In genomic region chr12:57416039-57416996, GRCh38 we compare ENCODE assay signal across 18 cellular contexts. TPM values are rescaled to one million over a fixed set of nuclear protein-coding genes. Genes with fewer than 3 reads are reported as not detected.
A peak's percentile ranks its signal among the peaks of the same experiment; 100 is the strongest.
DNase-seq lines count a peak whose midpoint lies in the region; ATAC-seq, FAIRE-seq and TF ChIP-seq lines count a peak whose summit lies in the region.
"Had no signal": no experiment of that assay in that cellular context is flagged by ENCODE, and none has a peak within 500 bp of the region (broad histone marks: within the 10 kb centered on the region; RNA-seq: fewer than 3 reads in every experiment).

No MANE protein-coding gene starts in this region.

- H4K20me1 ChIP-seq in K562 (replicated peaks; ENCODE audit: control insufficient read depth, insufficient read depth, low read length) (no peaks in the 10 kb centered on the region), osteoblast (ENCODE audit: insufficient read depth, low read length) (peaks cover 22% of the 10 kb centered on the region)

- H3K27ac Mint-ChIP-seq in CD8-positive, alpha-beta T cell: peak overlapping the region; percentile 8

- H3K4me2 ChIP-seq in K562 (ENCODE audit: insufficient read depth, low read length) (no peak overlapping the region), osteoblast (ENCODE audit: insufficient read depth, low read length) (no peak overlapping the region)

- CTCF ChIA-PET in CD8-positive, alpha-beta T cell (lab: Charles Lee): no interaction called here
- CTCF ChIA-PET in K562 (lab: Yijun Ruan, JAX; ENCODE audit: low intra/inter-chr PET ratio): interaction anchor here (0.7 kb wide), 1 partner anchor 177 kb away, joined by 4 read pairs; no protein-coding TSS in a partner anchor

- H3K36me3 Mint-ChIP-seq in CD8-positive, alpha-beta T cell: peaks cover 33% of the 10 kb centered on the region

- TF ChIP-seq RAD21 in K562 (CRISPR knock-in tag; conservative IDR thresholded peaks at IDR 0.05 in 1 of 2, IDR thresholded peaks at IDR 0.05 in 1 of 2): no peak

- H3K9ac ChIP-seq in K562 (ENCODE audit: insufficient read depth in 1 of 2, low read depth in 2 of 2, low read length in 2 of 2): no peak overlapping the region

- POLR2A ChIA-PET in CD8-positive, alpha-beta T cell (lab: Charles Lee): no interaction called here
- POLR2A ChIA-PET in K562 (lab: Yijun Ruan, JAX): interaction anchor here (1.3 kb wide), 1 partner anchor 13 kb away, joined by 3 read pairs; no protein-coding TSS in a partner anchor

- H2AFZ ChIP-seq in K562 (ENCODE audit: low read depth, low read length): no peak overlapping the region
- H2AFZ ChIP-seq in osteoblast (ENCODE audit: low read length): no peak overlapping the region

- no TSS peak for BruUV-seq in K562 (replicated peaks; lab: Mats Ljungman, UMichigan)

- no peak for TF ChIP-seq EP300 in K562 (IDR thresholded peaks at IDR 0.05; ENCODE audit: low read length)

- no peaks in the 10 kb centered on the region for H3K9me3 Mint-ChIP-seq in CD8-positive, alpha-beta T cell
- H3K9me3 Mint-ChIP-seq: CD4-positive, CD25-positive, alpha-beta regulatory T cell; H9 had no signal

- no peaks in the 10 kb centered on the region for H3K9me3 ChIP-seq in CD8-positive, alpha-beta T cell (ENCODE audit: low read length)
- H3K9me3 ChIP-seq in K562 (replicated peaks; ENCODE audit: control insufficient read depth, insufficient read depth, low read depth, low read length) (no peaks in the 10 kb centered on the region), osteoblast (ENCODE audit: low read depth, low read length) (no peaks in the 10 kb centered on the region)

- no peaks in the 10 kb centered on the region for H3K27me3 ChIP-seq in CD8-positive, alpha-beta T cell (ENCODE audit: insufficient read depth, low read length)
- no peaks in the 10 kb centered on the region for H3K27me3 ChIP-seq in K562 (ENCODE audit: control insufficient read depth in 2 of 2, insufficient read depth in 2 of 2, low read length in 2 of 2)
- H3K27me3 ChIP-seq in osteoblast (ENCODE audit: insufficient read depth, low read length): no peaks in the 10 kb centered on the region

- FAIRE-seq in K562 (lab: Jason Lieb, UNC): peak; percentile 32
- FAIRE-seq: frontal cortex, urothelium cell line had no signal

- peaks cover 11% of the 10 kb centered on the region; the same call in 2 of the 3 replicates for H3K79me2 ChIP-seq in K562 (ENCODE audit: control insufficient read depth, insufficient read depth, low read length)
- H3K79me2 ChIP-seq in osteoblast (ENCODE audit: insufficient read depth, low read length): peaks cover 93% of the 10 kb centered on the region

- H3K4me1 Mint-ChIP-seq in CD8-positive, alpha-beta T cell (ENCODE audit: low read depth): peaks cover 52% of the 10 kb centered on the region

- in situ Hi-C loops in K562 (cut with MboI): no loop called here

- H3K4me3 ChIP-seq in CD8-positive, alpha-beta T cell (ENCODE audit: low read depth, low read length): no peak overlapping the region
- H3K4me3 ChIP-seq in K562 (no peak overlapping the region), osteoblast (ENCODE audit: insufficient read depth, low read length) (no peak overlapping the region)

- WGBS in K562 (ENCODE audit: insufficient coverage, low coverage, missing lambda C conversion rate): 81% methylated on average over 8 of the region's 8 CpGs

- no peaks in the 10 kb centered on the region for H3K36me3 ChIP-seq in CD8-positive, alpha-beta T cell (ENCODE audit: insufficient read depth, low read length)
- H3K36me3 ChIP-seq in K562 (ENCODE audit: control insufficient read depth, insufficient read depth, low read length): no peaks in the 10 kb centered on the region; the same call in 2 of the 3 replicates
- peaks cover 11% of the 10 kb centered on the region for H3K36me3 ChIP-seq in osteoblast (ENCODE audit: insufficient read depth, low read length)

- no peaks in the 10 kb centered on the region for H3K9me1 ChIP-seq in K562 (ENCODE audit: control insufficient read depth, insufficient read depth, low read length)

- no peak for TF ChIP-seq CTCF in CD8-positive, alpha-beta T cell (IDR thresholded peaks at IDR 0.05)
- TF ChIP-seq CTCF in K562 (IDR thresholded peaks at IDR 0.05 in 2 of 3, conservative IDR thresholded peaks at IDR 0.05 in 1 of 3; ENCODE audit: insufficient read depth in 2 of 3, low read depth in 1 of 3, low read length in 3 of 3) (no peak), osteoblast (IDR thresholded peaks at IDR 0.05; ENCODE audit: extremely low read depth, low read depth, low read length) (no peak)

- no peak overlapping the region for H3K27ac ChIP-seq in CD8-positive, alpha-beta T cell (ENCODE audit: low read depth, low read length)
- H3K27ac ChIP-seq in K562 (ENCODE audit: extremely low read depth, low read depth, low read length) (no peak overlapping the region), osteoblast (ENCODE audit: low read depth, low read length) (no peak overlapping the region)

- no peaks in the 10 kb centered on the region for H3K4me1 ChIP-seq in CD8-positive, alpha-beta T cell (ENCODE audit: insufficient read depth, low read length)
- H3K4me1 ChIP-seq in K562 (replicated peaks in 1 of 2; ENCODE audit: control insufficient read depth in 2 of 2, insufficient read depth in 2 of 2, low read length in 2 of 2) (peaks cover 14 to 22% of the 10 kb centered on the region in 2 experiments), osteoblast (ENCODE audit: insufficient read depth, low read length) (peaks cover 5% of the 10 kb centered on the region)

- no peak for ATAC-seq in CD8-positive, alpha-beta T cell
- ATAC-seq in K562: peak; percentile 26; the same call in 2 of the 3 replicates

- no peak overlapping the region for H3K4me3 Mint-ChIP-seq in CD8-positive, alpha-beta T cell
- H3K4me3 Mint-ChIP-seq: H9 had no signal

- intact Hi-C loops in CD8-positive, alpha-beta T cell (cut with DNase I, micrococcal nuclease): no loop called here
- intact Hi-C loops in K562 (cut with micrococcal nuclease): no loop called here

- H3K27me3 Mint-ChIP-seq in CD8-positive, alpha-beta T cell (ENCODE audit: low read depth): no peaks in the 10 kb centered on the region
- H3K27me3 Mint-ChIP-seq: CD4-positive, CD25-positive, alpha-beta regulatory T cell had no signal

- DNase-seq in CD8-positive, alpha-beta T cell: no peak
- DNase-seq in LHCN-M2 (ENCODE audit: low read depth): peak; percentile 47
- DNase-seq in K562 (ENCODE audit: extremely low read depth in 1 of 4, low spot score in 3 of 4): no peak
- peak; percentile 24 for DNase-seq in mesenteric fat pad (ENCODE audit: low spot score)
- no peak for DNase-seq in foreskin melanocyte
- DNase-seq in osteoblast (ENCODE audit: insufficient read length, low spot score, missing footprints): no peak
- no peak for DNase-seq in CD1c-positive myeloid dendritic cell (ENCODE audit: extremely low spot score)
- no peak for DNase-seq in occipital lobe (lab: John Stamatoyannopoulos, UW)
- DNase-seq: activated CD4-positive, CD25-positive, alpha-beta regulatory T cell treated with anti-CD3 and anti-CD28 coated beads, Interleukin-2, amount 50 U/mL, for 72 hours; activated T-cell treated with anti-CD3 and anti-CD28 coated beads for 4 hours; CD4-positive, CD25-positive, alpha-beta regulatory T cell; H9; NCI-H1092 treated with DMSO at 0.1 percent for 48 hours; NCI-H345; stimulated activated CD4-positive, alpha-beta T cell treated with anti-CD3 and anti-CD28 coated beads, Interleukin-2, amount 100 ng/mL, for 48 hours had no signal

- TF ChIP-seq POLR2A in K562 (conservative IDR thresholded peaks at IDR 0.05): no peak

RNA-seq across cellular contexts. Expression of gene R3HDM2, which starts 14.5 kb away (rescaled TPM):
- total RNA-seq in CD8-positive, alpha-beta T cell: 100 to 1,000 TPM in 1 of 2 experiments, 10 to 100 TPM in 1; 93.2 to 103 TPM
- 16.5 and 16.6 TPM in 2 replicates for total RNA-seq in LHCN-M2 (2014; rRNA removed)
- polyA plus RNA-seq in LHCN-M2 (2012): 16.4 TPM
- total RNA-seq in K562 (2011; cell fraction: chromatin; rRNA removed; ENCODE audit: low replicate concordance): 41.6 and 89.7 TPM in 2 replicates
- total RNA-seq in K562 (2011; cell fraction: nucleolus; rRNA removed): 12.8 and 16.2 TPM in 2 replicates
- total RNA-seq in K562 (2011; cell fraction: nucleoplasm; rRNA removed): 23.0 and 33.7 TPM in 2 replicates
- 5.0 and 6.7 TPM in 2 replicates for total RNA-seq in K562 (2014; rRNA removed)
- total RNA-seq in K562 (2014; rRNA removed; fragmentation: Illumina TruSeq; extraction: Trizol): 9.0 and 10.5 TPM in 2 replicates
- 6.4 and 9.2 TPM in 2 replicates for total RNA-seq in K562 (2015; rRNA removed; fragmentation: Illumina TruSeq; extraction: Trizol)
- 15.5 and 18.8 TPM in 2 replicates for total RNA-seq in K562 (2021)
- polyA plus RNA-seq in K562 (2011; rRNA removed): 11.2 and 22.0 TPM in 2 replicates
- polyA plus RNA-seq in K562 (2011; cell fraction: cytosol; rRNA removed): 14.6 and 17.9 TPM in 2 replicates
- 36.7 and 46.9 TPM in 2 replicates for polyA plus RNA-seq in K562 (2011; cell fraction: nucleus; rRNA removed)
- 11.4 and 26.6 TPM in 2 replicates for polyA plus RNA-seq in K562 (2012)
- 15.0 and 15.9 TPM in 2 replicates for polyA plus RNA-seq in K562 (2014; fragmentation: Illumina TruSeq; extraction: Trizol)
- polyA plus RNA-seq in K562 (2014; fragmentation: Nextera tagmentation; extraction: Ambion mirVana): 1 to 10 TPM; 3.3 to 3.7 TPM
- polyA plus RNA-seq in K562 (2014; rRNA removed): 10.6 and 11.0 TPM in 2 replicates
- polyA minus RNA-seq in K562 (2011; rRNA and poly(A)+ RNA removed): 12.6 and 16.4 TPM in 2 replicates
- 10.8 and 24.8 TPM in 2 replicates for polyA minus RNA-seq in K562 (2011; cell fraction: cytosol; rRNA and poly(A)+ RNA removed)
- 9.3 and 13.4 TPM in 2 replicates for polyA minus RNA-seq in K562 (2011; cell fraction: nucleus; rRNA and poly(A)+ RNA removed)
- total RNA-seq in mesenteric fat pad: 49.0 TPM
- total RNA-seq in osteoblast: 23.2 and 25.0 TPM in 2 replicates
- 21.7 TPM for total RNA-seq in occipital lobe

RNA-seq across cellular contexts. Expression of gene INHBC, which starts 18.3 kb away (rescaled TPM):
- total RNA-seq in CD8-positive, alpha-beta T cell: under 1 TPM; 0.17 to 0.24 TPM
- total RNA-seq in LHCN-M2 (2014; rRNA removed) (not detected in 2 replicates), K562 (2014; rRNA removed) (not detected in 2 replicates), K562 (2014; rRNA removed; fragmentation: Illumina TruSeq; extraction: Trizol) (not detected in 2 replicates), K562 (2015; rRNA removed; fragmentation: Illumina TruSeq; extraction: Trizol) (0.07 TPM in 1 of 2 replicates, not detected in the other), K562 (2021) (0.07 TPM in 1 of 2 replicates, not detected in the other), mesenteric fat pad (not detected), osteoblast (not detected in 2 replicates), occipital lobe (not detected)
- polyA plus RNA-seq in LHCN-M2 (2012): not detected
- 0.19 TPM in 1 of 2 replicates, not detected in the other for total RNA-seq in K562 (2011; cell fraction: chromatin; rRNA removed; ENCODE audit: low replicate concordance)
- total RNA-seq in K562 (2011; cell fraction: nucleolus; rRNA removed): 0.26 and 0.33 TPM in 2 replicates
- 0.31 and 0.44 TPM in 2 replicates for total RNA-seq in K562 (2011; cell fraction: nucleoplasm; rRNA removed)
- polyA plus RNA-seq in K562 (2011; rRNA removed) (0.04 and 0.15 TPM in 2 replicates), K562 (2014; fragmentation: Illumina TruSeq; extraction: Trizol) (not detected in 2 replicates), K562 (2014; fragmentation: Nextera tagmentation; extraction: Ambion mirVana) (under 1 TPM in 1 of 2 experiments, not detected in 1; 0.17 TPM), K562 (2014; rRNA removed) (0.24 TPM in 1 of 2 replicates, not detected in the other)
- 0.19 and 0.34 TPM in 2 replicates for polyA plus RNA-seq in K562 (2011; cell fraction: cytosol; rRNA removed)
- polyA plus RNA-seq in K562 (2011; cell fraction: nucleus; rRNA removed): 0.13 TPM in 1 of 2 replicates, not detected in the other
- polyA plus RNA-seq in K562 (2012): 0.18 and 1.1 TPM in 2 replicates
- 0.18 TPM in 1 of 2 replicates, not detected in the other for polyA minus RNA-seq in K562 (2011; rRNA and poly(A)+ RNA removed)
- not detected in 2 replicates for polyA minus RNA-seq in K562 (2011; cell fraction: cytosol; rRNA and poly(A)+ RNA removed)
- 0.27 TPM in 1 of 2 replicates, not detected in the other for polyA minus RNA-seq in K562 (2011; cell fraction: nucleus; rRNA and poly(A)+ RNA removed)
- total RNA-seq: CD4-positive, CD25-positive, alpha-beta regulatory T cell; frontal cortex; H9 had no signal

RNA-seq across cellular contexts. Expression of gene INHBE, which starts 38.8 kb away (rescaled TPM):
- total RNA-seq in CD8-positive, alpha-beta T cell: not detected
- total RNA-seq in LHCN-M2 (2014; rRNA removed) (0.26 and 0.40 TPM in 2 replicates), K562 (2014; rRNA removed) (8.2 and 12.2 TPM in 2 replicates), K562 (2014; rRNA removed; fragmentation: Illumina TruSeq; extraction: Trizol) (5.6 and 7.3 TPM in 2 replicates), K562 (2015; rRNA removed; fragmentation: Illumina TruSeq; extraction: Trizol) (0.94 and 1.2 TPM in 2 replicates), K562 (2021) (8.6 and 9.4 TPM in 2 replicates), mesenteric fat pad (not detected), osteoblast (0.88 and 3.3 TPM in 2 replicates), occipital lobe (not detected)
- 0.12 TPM for polyA plus RNA-seq in LHCN-M2 (2012)
- 6.1 and 10.9 TPM in 2 replicates for total RNA-seq in K562 (2011; cell fraction: chromatin; rRNA removed; ENCODE audit: low replicate concordance)
- 23.7 and 26.8 TPM in 2 replicates for total RNA-seq in K562 (2011; cell fraction: nucleolus; rRNA removed)
- total RNA-seq in K562 (2011; cell fraction: nucleoplasm; rRNA removed): 12.3 and 17.1 TPM in 2 replicates
- polyA plus RNA-seq in K562 (2011; rRNA removed) (1.7 and 4.7 TPM in 2 replicates), K562 (2014; fragmentation: Illumina TruSeq; extraction: Trizol) (9.1 and 11.1 TPM in 2 replicates), K562 (2014; fragmentation: Nextera tagmentation; extraction: Ambion mirVana) (1 to 10 TPM; 1.9 TPM), K562 (2014; rRNA removed) (8.5 and 9.9 TPM in 2 replicates)
- 4.7 and 6.2 TPM in 2 replicates for polyA plus RNA-seq in K562 (2011; cell fraction: cytosol; rRNA removed)
- 1.1 and 2.3 TPM in 2 replicates for polyA plus RNA-seq in K562 (2011; cell fraction: nucleus; rRNA removed)
- 4.7 and 106 TPM in 2 replicates for polyA plus RNA-seq in K562 (2012)
- 1.7 and 3.4 TPM in 2 replicates for polyA minus RNA-seq in K562 (2011; rRNA and poly(A)+ RNA removed)
- 0.67 and 3.6 TPM in 2 replicates for polyA minus RNA-seq in K562 (2011; cell fraction: cytosol; rRNA and poly(A)+ RNA removed)
- polyA minus RNA-seq in K562 (2011; cell fraction: nucleus; rRNA and poly(A)+ RNA removed): 1.2 and 2.7 TPM in 2 replicates
- total RNA-seq: CD4-positive, CD25-positive, alpha-beta regulatory T cell; frontal cortex had no signal
- polyA plus RNA-seq: adipose tissue had no signal

RNA-seq across cellular contexts. Expression of gene GLI1, which starts 43.3 kb away (rescaled TPM):
- total RNA-seq in CD8-positive, alpha-beta T cell: 1 to 10 TPM in 1 of 2 experiments, under 1 TPM in 1; 0.67 to 1.2 TPM
- total RNA-seq in LHCN-M2 (2014; rRNA removed) (1.1 and 1.2 TPM in 2 replicates), K562 (2014; rRNA removed) (0.33 and 0.41 TPM in 2 replicates), K562 (2014; rRNA removed; fragmentation: Illumina TruSeq; extraction: Trizol) (0.76 and 0.80 TPM in 2 replicates), K562 (2015; rRNA removed; fragmentation: Illumina TruSeq; extraction: Trizol) (0.30 and 2.2 TPM in 2 replicates), K562 (2021) (2.1 and 3.7 TPM in 2 replicates), mesenteric fat pad (0.13 TPM), osteoblast (0.29 and 0.36 TPM in 2 replicates), occipital lobe (0.16 TPM)
- 4.4 TPM for polyA plus RNA-seq in LHCN-M2 (2012)
- 1.4 and 2.9 TPM in 2 replicates for total RNA-seq in K562 (2011; cell fraction: chromatin; rRNA removed; ENCODE audit: low replicate concordance)
- total RNA-seq in K562 (2011; cell fraction: nucleolus; rRNA removed): 1.0 and 1.3 TPM in 2 replicates
- total RNA-seq in K562 (2011; cell fraction: nucleoplasm; rRNA removed): 2.0 and 2.7 TPM in 2 replicates
- polyA plus RNA-seq in K562 (2011; rRNA removed) (0.33 and 1.1 TPM in 2 replicates), K562 (2014; fragmentation: Illumina TruSeq; extraction: Trizol) (0.61 and 0.80 TPM in 2 replicates), K562 (2014; fragmentation: Nextera tagmentation; extraction: Ambion mirVana) (under 1 TPM; 0.24 to 0.31 TPM), K562 (2014; rRNA removed) (0.51 and 0.64 TPM in 2 replicates)
- 0.63 and 0.64 TPM in 2 replicates for polyA plus RNA-seq in K562 (2011; cell fraction: cytosol; rRNA removed)
- polyA plus RNA-seq in K562 (2011; cell fraction: nucleus; rRNA removed): 2.0 and 3.7 TPM in 2 replicates
- polyA plus RNA-seq in K562 (2012): 2.2 and 3.2 TPM in 2 replicates
- 0.36 and 0.81 TPM in 2 replicates for polyA minus RNA-seq in K562 (2011; rRNA and poly(A)+ RNA removed)
- polyA minus RNA-seq in K562 (2011; cell fraction: cytosol; rRNA and poly(A)+ RNA removed): not detected in 2 replicates
- 0.33 and 0.81 TPM in 2 replicates for polyA minus RNA-seq in K562 (2011; cell fraction: nucleus; rRNA and poly(A)+ RNA removed)

Comparison
In these comparisons a context has a peak if more than half of its experiments do, and no peak if none do; other contexts are left out.
1. DNase-seq: peak in LHCN-M2 (single experiment) and mesenteric fat pad (single experiment); none in CD8-positive, alpha-beta T cell (0 of 7), K562 (0 of 4), foreskin melanocyte (single experiment), osteoblast (single experiment), CD1c-positive myeloid dendritic cell (single experiment) and occipital lobe (single experiment).